ENCODE assay signal across 24 cellular contexts in genomic region chr3:147960791-147961190, GRCh38.
"Had no signal": no experiment of that assay in that cellular context is flagged by ENCODE, and none has a peak within 500 bp of the region (broad histone marks: within the 10 kb centered on the region; RNA-seq: fewer than 3 reads in every experiment).

No MANE protein-coding gene starts in this region.

- H3K4me1 ChIP-seq: esophagus muscularis mucosa, gastrocnemius medialis, left ventricle myocardium inferior, lower lobe of right lung, pancreas, stomach, transverse colon had no signal

- H3K27ac ChIP-seq: epithelial cell of prostate, esophagus muscularis mucosa, gastrocnemius medialis, left ventricle myocardium inferior, lower lobe of right lung, pancreas, stomach, thoracic aorta, transverse colon had no signal

- DNase-seq: effector memory CD8-positive, alpha-beta T cell; gastrocnemius medialis; glutamatergic neuron; kidney; left cardiac atrium; left ventricle myocardium inferior; lower lobe of right lung; midbrain; occipital lobe; pancreas; right cardiac atrium; small intestine; stimulated activated CD4-positive, alpha-beta T cell treated with anti-CD3 and anti-CD28 coated beads, Interleukin-12 subunit alpha, Interleukin-12 subunit beta, amount 100 ng/mL, for 4 hours; stimulated activated naive CD4-positive, alpha-beta T cell; stomach; substantia nigra; transverse colon had no signal

- H3K4me3 Mint-ChIP-seq: dendritic cell treated with granulocyte-macrophage colony-stimulating factor and Interleukin-4, amounts not matched to agents 40 ng/mL and 50 ng/mL, for 4 days; effector memory CD8-positive, alpha-beta T cell; memory B cell; natural killer cell treated with Interleukin-12 subunit alpha and Interleukin-12 subunit beta and Interleukin-15 and Interleukin-18, amount 100 ng/mL, for 72 hours had no signal

- ATAC-seq: effector memory CD8-positive, alpha-beta T cell; gastrocnemius medialis; left cardiac atrium; lower lobe of right lung; natural killer cell treated with Interleukin-12 subunit alpha and Interleukin-12 subunit beta and Interleukin-15 and Interleukin-18, amount 100 ng/mL, for 72 hours; pancreas; right cardiac atrium had no signal

- H3K4me3 ChIP-seq: esophagus muscularis mucosa, gastrocnemius medialis, left ventricle myocardium inferior, lower lobe of right lung, pancreas, stomach, thoracic aorta, transverse colon had no signal

- H3K36me3 ChIP-seq: esophagus muscularis mucosa, gastrocnemius medialis, left ventricle myocardium inferior, lower lobe of right lung, pancreas, stomach, thoracic aorta, transverse colon had no signal

- H3K27me3 ChIP-seq: esophagus muscularis mucosa, gastrocnemius medialis, pancreas, stomach, transverse colon had no signal

- H3K27ac Mint-ChIP-seq: dendritic cell treated with granulocyte-macrophage colony-stimulating factor and Interleukin-4, amounts not matched to agents 40 ng/mL and 50 ng/mL, for 4 days; effector memory CD8-positive, alpha-beta T cell; memory B cell; natural killer cell treated with Interleukin-12 subunit alpha and Interleukin-12 subunit beta and Interleukin-15 and Interleukin-18, amount 100 ng/mL, for 72 hours; progenitor cell of endocrine pancreas had no signal

- H3K9me3 ChIP-seq: esophagus muscularis mucosa, gastrocnemius medialis, lower lobe of right lung, pancreas, stomach, thoracic aorta, transverse colon had no signal

- H3K27me3 Mint-ChIP-seq: dendritic cell treated with granulocyte-macrophage colony-stimulating factor and Interleukin-4, amounts not matched to agents 40 ng/mL and 50 ng/mL, for 4 days; effector memory CD8-positive, alpha-beta T cell; memory B cell; natural killer cell treated with Interleukin-12 subunit alpha and Interleukin-12 subunit beta and Interleukin-15 and Interleukin-18, amount 100 ng/mL, for 72 hours; progenitor cell of endocrine pancreas had no signal

- H3K36me3 Mint-ChIP-seq: memory B cell; natural killer cell treated with Interleukin-12 subunit alpha and Interleukin-12 subunit beta and Interleukin-15 and Interleukin-18, amount 100 ng/mL, for 72 hours had no signal

- H3K4me1 Mint-ChIP-seq: memory B cell had no signal
